6 cellular contexts compared by ENCODE assay signal in the genomic region with DNA sequence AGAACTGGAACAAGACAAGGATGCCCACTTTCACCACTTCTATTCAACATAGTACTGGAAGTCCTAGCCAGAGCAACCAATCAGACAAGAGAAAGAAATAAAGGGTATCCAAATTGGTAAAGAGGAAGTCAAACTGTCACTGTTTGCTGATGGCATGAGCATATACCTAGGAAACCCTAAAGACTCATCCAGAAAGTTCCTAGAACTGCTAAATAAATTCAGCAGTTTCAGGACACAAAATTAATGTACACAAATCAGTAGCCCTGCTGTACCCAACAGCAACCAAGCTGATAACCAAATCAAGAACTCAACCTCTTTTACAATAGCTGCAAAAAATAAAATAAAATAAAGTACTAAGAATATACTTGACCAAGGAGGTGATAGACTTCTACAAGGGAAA.
DNase-seq lines count a peak whose midpoint lies in the region; ATAC-seq and TF ChIP-seq lines count a peak whose summit lies in the region.
"Not testable (repeated sequence)": the region's sequence is repeated elsewhere in the genome, so short reads cannot be mapped to it uniquely, and the experiment has no call there.

No MANE protein-coding gene starts in this region.

- intact Hi-C loops in activated CD4-positive, alpha-beta T cell treated with anti-CD3 and anti-CD28 coated beads, Interleukin-2, amount 10 ng/mL, durations not matched to agents 24 days and 14 days (cut with micrococcal nuclease) = not testable (repeated sequence)
- intact Hi-C loops in activated T-helper 2 cell treated with anti-CD3 and anti-CD28 coated beads, Interferon-gamma antibody, Interleukin-2, Interleukin-4, amounts not matched to agents 10 μg/mL and 5 μg/mL and 100 μg/mL, durations not matched to agents 14 hours and 24 hours and 36 hours (cut with micrococcal nuclease) = loop anchor here (5.0 kb wide), 1 partner anchor 54 kb away; no protein-coding TSS in a partner anchor

- not testable (repeated sequence) for H3K27ac Mint-ChIP-seq in activated CD4-positive, alpha-beta T cell treated with anti-CD3 and anti-CD28 coated beads, Interleukin-2, amount 10 ng/mL, durations not matched to agents 24 days and 14 days
- H3K27ac Mint-ChIP-seq in activated T-cell treated with anti-CD3 and anti-CD28 coated beads, Interleukin-2, amount 50 U/mL, for 72 hours = peak overlapping the region; percentile 19
- peak overlapping the region; percentile 76 for H3K27ac Mint-ChIP-seq in activated T-helper 2 cell treated with anti-CD3 and anti-CD28 coated beads, Interferon-gamma antibody, Interleukin-2, Interleukin-4, amounts not matched to agents 10 μg/mL and 5 μg/mL and 100 μg/mL, durations not matched to agents 14 hours and 24 hours and 36 hours
- peak overlapping the region; percentile 2 for H3K27ac Mint-ChIP-seq in osteocyte (ENCODE audit: unreplicated experiment)
- H3K27ac Mint-ChIP-seq in stimulated activated effector memory CD8-positive, alpha-beta T cell treated with anti-CD3 and anti-CD28 coated beads, Interleukin-12 subunit alpha, Interleukin-12 subunit beta, amount 100 ng/mL, for 72 hours = peak overlapping the region; percentile 87

- peaks cover 15% of the 10 kb centered on the region for H3K27me3 Mint-ChIP-seq in activated CD4-positive, alpha-beta T cell treated with anti-CD3 and anti-CD28 coated beads, Interleukin-2, amount 10 ng/mL, durations not matched to agents 24 days and 14 days
- peaks cover 72% of the 10 kb centered on the region for H3K27me3 Mint-ChIP-seq in activated T-cell treated with anti-CD3 and anti-CD28 coated beads, Interleukin-2, amount 50 U/mL, for 72 hours (ENCODE audit: low read depth)
- H3K27me3 Mint-ChIP-seq in activated T-helper 2 cell treated with anti-CD3 and anti-CD28 coated beads, Interferon-gamma antibody, Interleukin-2, Interleukin-4, amounts not matched to agents 10 μg/mL and 5 μg/mL and 100 μg/mL, durations not matched to agents 14 hours and 24 hours and 36 hours (ENCODE audit: low read depth); osteocyte (ENCODE audit: unreplicated experiment): not testable (repeated sequence)

- peak; percentile 5 for DNase-seq in MV-4-11 (lab: John Stamatoyannopoulos, UW)
- DNase-seq in activated CD4-positive, alpha-beta T cell treated with anti-CD3 and anti-CD28 coated beads, Interleukin-2, amount 10 ng/mL, durations not matched to agents 24 days and 14 days = peak; percentile 46
- DNase-seq in activated T-cell treated with anti-CD3 and anti-CD28 coated beads, Interleukin-2, amount 50 U/mL, for 72 hours; activated T-helper 2 cell treated with anti-CD3 and anti-CD28 coated beads, Interferon-gamma antibody, Interleukin-2, Interleukin-4, amounts not matched to agents 10 μg/mL and 5 μg/mL and 100 μg/mL, durations not matched to agents 14 hours and 24 hours and 36 hours (ENCODE audit: low spot score); osteocyte (ENCODE audit: extremely low spot score, unreplicated experiment): not testable (repeated sequence)
- peak in 1 of 2 donors; percentile 53 for DNase-seq in stimulated activated effector memory CD8-positive, alpha-beta T cell treated with anti-CD3 and anti-CD28 coated beads, Interleukin-12 subunit alpha, Interleukin-12 subunit beta, amount 100 ng/mL, for 72 hours (ENCODE audit: low spot score in 2 of 2)

- H3K4me3 Mint-ChIP-seq in activated CD4-positive, alpha-beta T cell treated with anti-CD3 and anti-CD28 coated beads, Interleukin-2, amount 10 ng/mL, durations not matched to agents 24 days and 14 days; osteocyte (ENCODE audit: unreplicated experiment): not testable (repeated sequence)
- peak overlapping the region in 1 of 2 donors; percentile 62 for H3K4me3 Mint-ChIP-seq in activated T-cell treated with anti-CD3 and anti-CD28 coated beads, Interleukin-2, amount 50 U/mL, for 72 hours
- peak overlapping the region; percentile 73 for H3K4me3 Mint-ChIP-seq in activated T-helper 2 cell treated with anti-CD3 and anti-CD28 coated beads, Interferon-gamma antibody, Interleukin-2, Interleukin-4, amounts not matched to agents 10 μg/mL and 5 μg/mL and 100 μg/mL, durations not matched to agents 14 hours and 24 hours and 36 hours (ENCODE audit: low read depth)
- peak overlapping the region; percentile 55 for H3K4me3 Mint-ChIP-seq in stimulated activated effector memory CD8-positive, alpha-beta T cell treated with anti-CD3 and anti-CD28 coated beads, Interleukin-12 subunit alpha, Interleukin-12 subunit beta, amount 100 ng/mL, for 72 hours

- not testable (repeated sequence) for TF ChIP-seq CTCF in osteocyte (IDR thresholded peaks at IDR 0.05)

- H3K36me3 Mint-ChIP-seq in activated CD4-positive, alpha-beta T cell treated with anti-CD3 and anti-CD28 coated beads, Interleukin-2, amount 10 ng/mL, durations not matched to agents 24 days and 14 days (ENCODE audit: low read depth); osteocyte (ENCODE audit: unreplicated experiment); stimulated activated effector memory CD8-positive, alpha-beta T cell treated with anti-CD3 and anti-CD28 coated beads, Interleukin-12 subunit alpha, Interleukin-12 subunit beta, amount 100 ng/mL, for 72 hours: not testable (repeated sequence)
- peaks cover 10 to 12% of the 10 kb centered on the region in 2 donors for H3K36me3 Mint-ChIP-seq in activated T-cell treated with anti-CD3 and anti-CD28 coated beads, Interleukin-2, amount 50 U/mL, for 72 hours (ENCODE audit: insufficient read depth in 2 of 2)
- peaks cover 57% of the 10 kb centered on the region for H3K36me3 Mint-ChIP-seq in activated T-helper 2 cell treated with anti-CD3 and anti-CD28 coated beads, Interferon-gamma antibody, Interleukin-2, Interleukin-4, amounts not matched to agents 10 μg/mL and 5 μg/mL and 100 μg/mL, durations not matched to agents 14 hours and 24 hours and 36 hours (ENCODE audit: low read depth)

- ATAC-seq in activated T-cell treated with anti-CD3 and anti-CD28 coated beads, Interleukin-2, amount 50 U/mL, for 72 hours (replicated peaks in 1 of 2) = peak in 1 of 2 donors; percentile 60
- ATAC-seq in stimulated activated effector memory CD8-positive, alpha-beta T cell treated with anti-CD3 and anti-CD28 coated beads, Interleukin-12 subunit alpha, Interleukin-12 subunit beta, amount 100 ng/mL, for 72 hours = peak; percentile 63

- not testable (repeated sequence) for H3K4me1 Mint-ChIP-seq in activated CD4-positive, alpha-beta T cell treated with anti-CD3 and anti-CD28 coated beads, Interleukin-2, amount 10 ng/mL, durations not matched to agents 24 days and 14 days
- H3K4me1 Mint-ChIP-seq in activated T-cell treated with anti-CD3 and anti-CD28 coated beads, Interleukin-2, amount 50 U/mL, for 72 hours (ENCODE audit: low read depth) = peaks cover 15% of the 10 kb centered on the region
- peaks cover 44% of the 10 kb centered on the region for H3K4me1 Mint-ChIP-seq in activated T-helper 2 cell treated with anti-CD3 and anti-CD28 coated beads, Interferon-gamma antibody, Interleukin-2, Interleukin-4, amounts not matched to agents 10 μg/mL and 5 μg/mL and 100 μg/mL, durations not matched to agents 14 hours and 24 hours and 36 hours (ENCODE audit: low read depth)
- peaks cover 39% of the 10 kb centered on the region for H3K4me1 Mint-ChIP-seq in osteocyte (ENCODE audit: unreplicated experiment)
- H3K4me1 Mint-ChIP-seq in stimulated activated effector memory CD8-positive, alpha-beta T cell treated with anti-CD3 and anti-CD28 coated beads, Interleukin-12 subunit alpha, Interleukin-12 subunit beta, amount 100 ng/mL, for 72 hours = peaks cover 37% of the 10 kb centered on the region

- H3K9me3 Mint-ChIP-seq in activated CD4-positive, alpha-beta T cell treated with anti-CD3 and anti-CD28 coated beads, Interleukin-2, amount 10 ng/mL, durations not matched to agents 24 days and 14 days = peaks cover 25% of the 10 kb centered on the region
- not testable (repeated sequence) for H3K9me3 Mint-ChIP-seq in activated T-cell treated with anti-CD3 and anti-CD28 coated beads, Interleukin-2, amount 50 U/mL, for 72 hours; stimulated activated effector memory CD8-positive, alpha-beta T cell treated with anti-CD3 and anti-CD28 coated beads, Interleukin-12 subunit alpha, Interleukin-12 subunit beta, amount 100 ng/mL, for 72 hours
- peaks cover 53% of the 10 kb centered on the region for H3K9me3 Mint-ChIP-seq in activated T-helper 2 cell treated with anti-CD3 and anti-CD28 coated beads, Interferon-gamma antibody, Interleukin-2, Interleukin-4, amounts not matched to agents 10 μg/mL and 5 μg/mL and 100 μg/mL, durations not matched to agents 14 hours and 24 hours and 36 hours
- peaks cover 17% of the 10 kb centered on the region for H3K9me3 Mint-ChIP-seq in osteocyte (ENCODE audit: unreplicated experiment)
